16 cellular contexts compared by ENCODE assay signal in genomic region chr1:63891211-63891610, GRCh38.
"Had no signal": no experiment of that assay in that cellular context is flagged by ENCODE, and none has a peak within 500 bp of the region (broad histone marks: within the 10 kb centered on the region; RNA-seq: fewer than 3 reads in every experiment).

No MANE protein-coding gene starts in this region.

- H3K9ac ChIP-seq: parathyroid adenoma had no signal

- H3K4me3 Mint-ChIP-seq: activated CD4-positive, alpha-beta T cell treated with anti-CD3 and anti-CD28 coated beads for 36 hours; activated naive CD8-positive, alpha-beta T cell treated with anti-CD3 and anti-CD28 coated beads for 36 hours; central memory CD8-positive, alpha-beta T cell; nephron progenitor cell; stimulated activated naive CD8-positive, alpha-beta T cell treated with anti-CD3 and anti-CD28 coated beads, Interleukin-15, Interleukin-2, amounts not matched to agents 100 ng/mL and 50 ng/mL, for 24 hours; T-cell had no signal

- H3K79me2 ChIP-seq: parathyroid adenoma had no signal

- H3K27ac Mint-ChIP-seq: activated CD4-positive, alpha-beta T cell treated with anti-CD3 and anti-CD28 coated beads for 36 hours; activated naive CD8-positive, alpha-beta T cell treated with anti-CD3 and anti-CD28 coated beads for 36 hours; nephron progenitor cell; stimulated activated naive CD8-positive, alpha-beta T cell treated with anti-CD3 and anti-CD28 coated beads, Interleukin-15, Interleukin-2, amounts not matched to agents 100 ng/mL and 50 ng/mL, for 24 hours; T-cell had no signal

- H3K4me1 ChIP-seq: breast epithelium had no signal

- H3K9me3 ChIP-seq: breast epithelium, thyroid gland had no signal

- H3K4me1 Mint-ChIP-seq: activated CD4-positive, alpha-beta T cell treated with anti-CD3 and anti-CD28 coated beads for 36 hours; activated naive CD8-positive, alpha-beta T cell treated with anti-CD3 and anti-CD28 coated beads for 36 hours; central memory CD8-positive, alpha-beta T cell had no signal

- DNase-seq: activated CD4-positive, alpha-beta T cell treated with anti-CD3 and anti-CD28 coated beads for 36 hours; activated CD4-positive, alpha-beta T cell treated with anti-CD3 and anti-CD28 coated beads, Interleukin-2, amount 50 U/mL, for 48 hours; activated naive CD4-positive, alpha-beta T cell treated with Interleukin-2 at 50 U/mL for 16 hours; activated naive CD8-positive, alpha-beta T cell treated with anti-CD3 and anti-CD28 coated beads for 36 hours; activated T-cell treated with anti-CD3 and anti-CD28 coated beads, Interleukin-2, amount 50 U/mL, for 48 hours; nephron progenitor cell; right cardiac atrium; stimulated activated CD4-positive, alpha-beta T cell treated with anti-CD3 and anti-CD28 coated beads, Interleukin-4, amount 100 ng/mL, for 24 hours; substantia nigra; T-cell; thyroid gland had no signal

- H3K36me3 ChIP-seq: breast epithelium, thyroid gland had no signal

- H3K4me3 ChIP-seq: breast epithelium, coronary artery, thyroid gland had no signal

- H3K27me3 ChIP-seq: breast epithelium, thyroid gland had no signal

- H3K27ac ChIP-seq: breast epithelium, coronary artery, parathyroid adenoma, thyroid gland had no signal

- H3K9me3 Mint-ChIP-seq: central memory CD8-positive, alpha-beta T cell; nephron progenitor cell; stimulated activated naive CD8-positive, alpha-beta T cell treated with anti-CD3 and anti-CD28 coated beads, Interleukin-15, Interleukin-2, amounts not matched to agents 100 ng/mL and 50 ng/mL, for 24 hours; T-cell had no signal

- H3K36me3 Mint-ChIP-seq: activated naive CD8-positive, alpha-beta T cell treated with anti-CD3 and anti-CD28 coated beads for 36 hours; T-cell had no signal
